In genomic region chr3:115588201-115588600, GRCh38 we compare ENCODE assay signal across 22 cellular contexts. TPM values are rescaled to one million over a fixed set of nuclear protein-coding genes. Genes with fewer than 3 reads are reported as not detected.
DNase-seq lines count a peak whose midpoint lies in the region; ATAC-seq and TF ChIP-seq lines count a peak whose summit lies in the region.
"Had no signal": no experiment of that assay in that cellular context is flagged by ENCODE, and none has a peak within 500 bp of the region (broad histone marks: within the 10 kb centered on the region; RNA-seq: fewer than 3 reads in every experiment).

No MANE protein-coding gene starts in this region.

- no peaks in the 10 kb centered on the region for H3K79me2 ChIP-seq in GM23338 (replicated peaks; ENCODE audit: insufficient read depth)
- no peaks in the 10 kb centered on the region for H3K79me2 ChIP-seq in neural cell (replicated peaks; ENCODE audit: insufficient read depth, low read length)

- H3K4me3 ChIP-seq in GM23338: no peak overlapping the region
- H3K4me3 ChIP-seq in neural cell (ENCODE audit: low read length): no peak overlapping the region
- H3K4me3 ChIP-seq: A549; BLaER1 treated with 17β-estradiol and CSF1 and Interleukin-3, amounts not matched to agents 10 nM and 100 nM; GM12878 had no signal

- H3K36me3 Mint-ChIP-seq in GM23338 (ENCODE audit: low read depth): peaks cover 2% of the 10 kb centered on the region; the same call in 1 of the 3 replicates
- H3K36me3 Mint-ChIP-seq: CD14-positive monocyte; CD8-positive, alpha-beta memory T cell had no signal

- DNase-seq in GM23338 (ENCODE audit: low spot score): no peak
- DNase-seq in cerebellar cortex (ENCODE audit: low spot score): peak; percentile 75
- peak; percentile 17 for DNase-seq in retina
- no peak for DNase-seq in NCI-H2227 (lab: John Stamatoyannopoulos, UW; ENCODE audit: unreplicated experiment)
- DNase-seq in COR-L47 (lab: John Stamatoyannopoulos, UW): no peak
- DNase-seq in KBM-7: no peak
- DNase-seq: 8988T; ACHN; AML-193; BE2C; Calu3; CD4-positive, alpha-beta T cell; CD8-positive, alpha-beta memory T cell; DMS53; DMS79 treated with DMSO at 0.1 percent for 48 hours; H7 had no signal

- no peak overlapping the region for H3K27ac Mint-ChIP-seq in GM23338
- H3K27ac Mint-ChIP-seq: CD14-positive monocyte; CD4-positive, alpha-beta T cell had no signal

- peaks cover 5% of the 10 kb centered on the region for H3K4me1 Mint-ChIP-seq in GM23338
- H3K4me1 Mint-ChIP-seq: CD14-positive monocyte; CD8-positive, alpha-beta memory T cell had no signal

- H3K27ac ChIP-seq in GM23338 (ENCODE audit: low read depth): no peak overlapping the region
- peak overlapping the region; percentile 7 for H3K27ac ChIP-seq in neural cell (ENCODE audit: low read length)
- H3K27ac ChIP-seq: A549; BLaER1 treated with 17β-estradiol and CSF1 and Interleukin-3, amounts not matched to agents 10 nM and 100 nM had no signal

- no peak for TF ChIP-seq EP300 in neural cell (conservative IDR thresholded peaks at IDR 0.05; ENCODE audit: poor library complexity, severe bottlenecking)

- no peak for TF ChIP-seq RAD21 in neural cell (conservative IDR thresholded peaks at IDR 0.05)

- TF ChIP-seq CTCF in GM23338 (conservative IDR thresholded peaks at IDR 0.05; ENCODE audit: low read depth in 2 of 2) (no peak), neural cell (IDR thresholded peaks at IDR 0.05; ENCODE audit: poor library complexity, severe bottlenecking) (no peak)

- no peak overlapping the region for H3K4me3 Mint-ChIP-seq in GM23338
- H3K4me3 Mint-ChIP-seq: CD14-positive monocyte; CD4-positive, alpha-beta T cell; CD8-positive, alpha-beta memory T cell had no signal

- ATAC-seq in GM23338: no peak
- ATAC-seq: A549, GM12878, HCT116 had no signal

- H3K27me3 ChIP-seq in GM23338 (ENCODE audit: insufficient read depth) (no peaks in the 10 kb centered on the region), neural cell (ENCODE audit: insufficient read depth, low read depth, low read length) (no peaks in the 10 kb centered on the region)
- H3K27me3 ChIP-seq: BE2C; BLaER1 treated with 17β-estradiol and CSF1 and Interleukin-3, amounts not matched to agents 10 nM and 100 nM had no signal

- in situ Hi-C loops in KBM-7 (cut with MboI; ENCODE audit: low pct_unique_long_range_greater_than_20kb, low sequenced_read_pairs): no loop called here

- no peaks in the 10 kb centered on the region for H4K20me1 ChIP-seq in GM23338 (replicated peaks; ENCODE audit: insufficient read depth)
- H4K20me1 ChIP-seq in neural cell (ENCODE audit: insufficient read depth): no peaks in the 10 kb centered on the region
- H4K20me1 ChIP-seq: BLaER1 treated with 17β-estradiol and CSF1 and Interleukin-3, amounts not matched to agents 10 nM and 100 nM had no signal

- H2AFZ ChIP-seq in GM23338: peak overlapping the region; percentile 12
- H2AFZ ChIP-seq in neural cell (ENCODE audit: low read depth, low read length): no peak overlapping the region

- H3K9me3 ChIP-seq in neural cell (ENCODE audit: low read length): no peaks in the 10 kb centered on the region
- H3K9me3 ChIP-seq: A549; BE2C; BLaER1 treated with 17β-estradiol and CSF1 and Interleukin-3, amounts not matched to agents 10 nM and 100 nM had no signal

- H3K4me1 ChIP-seq in GM23338 (ENCODE audit: insufficient read depth): no peaks in the 10 kb centered on the region; the same call in 1 of the 2 replicates
- H3K4me1 ChIP-seq: A549; BLaER1 treated with 17β-estradiol and CSF1 and Interleukin-3, amounts not matched to agents 10 nM and 100 nM had no signal

- H3K9me3 Mint-ChIP-seq in GM23338: peaks cover 4% of the 10 kb centered on the region; the same call in 2 of the 3 replicates
- H3K9me3 Mint-ChIP-seq: CD4-positive, alpha-beta T cell; CD8-positive, alpha-beta memory T cell had no signal

- peaks cover 4% of the 10 kb centered on the region for H3K9me2 ChIP-seq in GM23338 (ENCODE audit: insufficient read depth)
- no peaks in the 10 kb centered on the region for H3K9me2 ChIP-seq in neural cell (ENCODE audit: insufficient read depth, low read length)

- no peaks in the 10 kb centered on the region for H3K27me3 Mint-ChIP-seq in GM23338 (ENCODE audit: insufficient read depth, low read depth, poor library complexity)

- no peaks in the 10 kb centered on the region for H3F3A ChIP-seq in GM23338 (replicated peaks; ENCODE audit: low read depth)
- peaks cover 7% of the 10 kb centered on the region for H3F3A ChIP-seq in neural cell (ENCODE audit: insufficient read depth, low read length, poor library complexity, severe bottlenecking)

- H3K9ac ChIP-seq in neural cell (ENCODE audit: low read length): no peak overlapping the region
- H3K9ac ChIP-seq: BLaER1 treated with 17β-estradiol and CSF1 and Interleukin-3, amounts not matched to agents 10 nM and 100 nM had no signal

- H3K4me2 ChIP-seq in GM23338 (no peak overlapping the region), neural cell (ENCODE audit: low read length) (no peak overlapping the region)
- H3K4me2 ChIP-seq: A549; BLaER1 treated with 17β-estradiol and CSF1 and Interleukin-3, amounts not matched to agents 10 nM and 100 nM had no signal

- H3K36me3 ChIP-seq in GM23338 (ENCODE audit: insufficient read depth) (peaks cover 3% of the 10 kb centered on the region; the same call in 1 of the 2 replicates), neural cell (ENCODE audit: insufficient read depth, low read length) (no peaks in the 10 kb centered on the region)
- H3K36me3 ChIP-seq: BE2C; BLaER1 treated with 17β-estradiol and CSF1 and Interleukin-3, amounts not matched to agents 10 nM and 100 nM had no signal

TF ChIP-seq in GM23338, 12 proteins besides CTCF, POLR2A, EP300 and RAD21 (continues in another document):
- TF ChIP-seq EZH2 (IDR thresholded peaks at IDR 0.05; ENCODE audit: low read depth, unreplicated experiment) (no peak), CREB1 (CRISPR knock-in tag; IDR thresholded peaks at IDR 0.05; ENCODE audit: low read depth) (no peak), STAT1 (IDR thresholded peaks at IDR 0.05; ENCODE audit: unreplicated experiment) (no peak), NANOG (IDR thresholded peaks at IDR 0.05; ENCODE audit: borderline replicate concordance) (no peak), POLR2AphosphoS5 (IDR thresholded peaks at IDR 0.05; ENCODE audit: low read depth) (no peak), JUNB (IDR thresholded peaks at IDR 0.05; ENCODE audit: unreplicated experiment) (no peak)

TF ChIP-seq in neural cell, 6 proteins besides CTCF, POLR2A, EP300 and RAD21:
- TF ChIP-seq, protein P1, sequence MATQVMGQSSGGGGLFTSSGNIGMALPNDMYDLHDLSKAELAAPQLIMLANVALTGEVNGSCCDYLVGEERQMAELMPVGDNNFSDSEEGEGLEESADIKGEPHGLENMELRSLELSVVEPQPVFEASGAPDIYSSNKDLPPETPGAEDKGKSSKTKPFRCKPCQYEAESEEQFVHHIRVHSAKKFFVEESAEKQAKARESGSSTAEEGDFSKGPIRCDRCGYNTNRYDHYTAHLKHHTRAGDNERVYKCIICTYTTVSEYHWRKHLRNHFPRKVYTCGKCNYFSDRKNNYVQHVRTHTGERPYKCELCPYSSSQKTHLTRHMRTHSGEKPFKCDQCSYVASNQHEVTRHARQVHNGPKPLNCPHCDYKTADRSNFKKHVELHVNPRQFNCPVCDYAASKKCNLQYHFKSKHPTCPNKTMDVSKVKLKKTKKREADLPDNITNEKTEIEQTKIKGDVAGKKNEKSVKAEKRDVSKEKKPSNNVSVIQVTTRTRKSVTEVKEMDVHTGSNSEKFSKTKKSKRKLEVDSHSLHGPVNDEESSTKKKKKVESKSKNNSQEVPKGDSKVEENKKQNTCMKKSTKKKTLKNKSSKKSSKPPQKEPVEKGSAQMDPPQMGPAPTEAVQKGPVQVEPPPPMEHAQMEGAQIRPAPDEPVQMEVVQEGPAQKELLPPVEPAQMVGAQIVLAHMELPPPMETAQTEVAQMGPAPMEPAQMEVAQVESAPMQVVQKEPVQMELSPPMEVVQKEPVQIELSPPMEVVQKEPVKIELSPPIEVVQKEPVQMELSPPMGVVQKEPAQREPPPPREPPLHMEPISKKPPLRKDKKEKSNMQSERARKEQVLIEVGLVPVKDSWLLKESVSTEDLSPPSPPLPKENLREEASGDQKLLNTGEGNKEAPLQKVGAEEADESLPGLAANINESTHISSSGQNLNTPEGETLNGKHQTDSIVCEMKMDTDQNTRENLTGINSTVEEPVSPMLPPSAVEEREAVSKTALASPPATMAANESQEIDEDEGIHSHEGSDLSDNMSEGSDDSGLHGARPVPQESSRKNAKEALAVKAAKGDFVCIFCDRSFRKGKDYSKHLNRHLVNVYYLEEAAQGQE (IDR thresholded peaks at IDR 0.05; ENCODE audit: borderline replicate concordance): no peak
- TF ChIP-seq SMC3 (conservative IDR thresholded peaks at IDR 0.05; ENCODE audit: poor library complexity) (no peak), MXI1 (conservative IDR thresholded peaks at IDR 0.05; ENCODE audit: poor library complexity, severe bottlenecking) (no peak), TAF1 (IDR thresholded peaks at IDR 0.05; ENCODE audit: low read depth) (no peak), POLR2AphosphoS5 (IDR thresholded peaks at IDR 0.05) (no peak), EZH2 (IDR thresholded peaks at IDR 0.05; ENCODE audit: borderline replicate concordance, insufficient read depth, low read length, poor library complexity, severe bottlenecking) (no peak)
TF ChIP-seq in neural cell: peak in this region for 0.

RNA-seq across cellular contexts. Expression of gene GAP43, which starts 35.1 kb away (rescaled TPM):
- 16.1 and 22.7 TPM in 2 replicates for total RNA-seq in GM23338 (2014; rRNA removed; shearing (Covaris generic))
- polyA plus RNA-seq in GM23338 (2016; fragmentation: Nextera tagmentation; extraction: Ambion mirVana): 46.9 and 48.1 TPM in 2 replicates
- polyA plus RNA-seq in neural cell: 1,300 and 1,327 TPM in 2 replicates
- polyA minus RNA-seq in neural cell: 585 and 639 TPM in 2 replicates
- total RNA-seq: Calu3; CD4-positive, alpha-beta T cell; CD8-positive, alpha-beta memory T cell; GM12878 had no signal
- polyA plus RNA-seq: A549; CD14-positive monocyte; CD8-positive, alpha-beta memory T cell had no signal

Comparison
In these comparisons a context has a peak if more than half of its experiments do, and no peak if none do; other contexts are left out.
1. DNase-seq: peak in cerebellar cortex (single experiment) and retina (single experiment); none in GM23338 (single experiment), NCI-H2227 (single experiment), COR-L47 (single experiment) and KBM-7 (single experiment).
2. RNA of gene GAP43, which starts 35.1 kb away (polyA plus RNA-seq): 1,300 to 1,327 TPM in neural cell; 46.9 to 48.1 TPM in GM23338; every median in the first group is over 10 times any median in the second.